13 cellular contexts compared by ENCODE assay signal in the genomic region with DNA sequence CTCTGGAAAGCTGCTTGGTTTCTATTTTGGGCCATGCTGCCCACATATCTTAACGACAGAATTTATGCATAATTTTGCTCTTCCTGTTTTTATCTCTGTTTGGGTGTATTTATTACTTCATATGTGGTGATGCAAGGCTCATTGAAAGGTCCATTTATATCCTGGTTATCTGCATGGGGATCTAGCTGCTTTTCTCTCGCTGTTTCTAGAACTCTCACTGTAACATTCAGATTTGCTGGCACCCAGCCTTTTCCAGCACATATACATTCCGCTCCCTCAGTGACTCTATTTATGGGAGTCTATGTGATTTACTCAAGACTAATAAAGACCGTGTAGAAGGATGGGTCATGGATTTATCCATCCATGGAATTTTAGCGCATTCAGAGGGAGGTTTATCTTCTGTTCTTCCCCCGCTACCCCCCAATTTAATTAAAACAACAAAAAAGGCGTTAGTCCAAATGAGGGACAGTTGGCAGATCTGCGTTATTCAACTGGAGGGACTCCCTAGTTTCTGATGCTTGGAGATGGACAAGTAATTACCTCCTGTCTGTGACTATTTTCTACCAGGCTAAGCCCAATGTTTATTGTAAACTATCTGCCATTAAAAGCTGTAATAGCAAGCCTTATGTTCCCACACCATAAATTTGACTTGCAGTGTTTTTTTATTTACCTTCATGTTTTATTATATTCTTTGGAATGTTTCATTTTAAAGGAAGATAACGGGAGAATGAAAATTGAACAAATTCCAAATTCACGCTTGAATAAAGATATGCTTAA. TPM values are rescaled to one million over a fixed set of nuclear protein-coding genes. Genes with fewer than 3 reads are reported as not detected.
DNase-seq lines count a peak whose midpoint lies in the region; ATAC-seq and TF ChIP-seq lines count a peak whose summit lies in the region.
"Had no signal": no experiment of that assay in that cellular context is flagged by ENCODE, and none has a peak within 500 bp of the region (broad histone marks: within the 10 kb centered on the region; RNA-seq: fewer than 3 reads in every experiment).

No MANE protein-coding gene starts in this region.

- TF ChIP-seq CTCF in HL-60 (IDR thresholded peaks at IDR 0.05; ENCODE audit: insufficient read depth, low read length) = no peak
- TF ChIP-seq CTCF in RWPE2 (IDR thresholded peaks at IDR 0.05; ENCODE audit: poor library complexity, severe bottlenecking) = no peak
- no peak for TF ChIP-seq CTCF in fibroblast of lung (conservative IDR thresholded peaks at IDR 0.05 in 1 of 2, IDR thresholded peaks at IDR 0.05 in 1 of 2; ENCODE audit: low read depth in 1 of 2, low read length in 2 of 2)
- no peak for TF ChIP-seq CTCF in testis (IDR thresholded peaks at IDR 0.05)
- no peak for TF ChIP-seq CTCF in transverse colon (IDR thresholded peaks at IDR 0.05)
- TF ChIP-seq CTCF in omental fat pad (IDR thresholded peaks at IDR 0.05) = no peak

- H3K4me1 ChIP-seq in RWPE2 (ENCODE audit: insufficient read depth, poor library complexity, severe bottlenecking) (peaks cover 46% of the 10 kb centered on the region), fibroblast of lung (ENCODE audit: control insufficient read depth, extremely low read depth, insufficient read depth, low read length) (peaks cover 7% of the 10 kb centered on the region), testis (peaks cover 11% of the 10 kb centered on the region), transverse colon (peaks cover 0 to 5% (median 0%) of the 10 kb centered on the region in 4 donors)

- no peak overlapping the region for H3K9ac ChIP-seq in fibroblast of lung (ENCODE audit: insufficient read depth, low read length)

- no peaks in the 10 kb centered on the region for H3K79me2 ChIP-seq in fibroblast of lung (ENCODE audit: control insufficient read depth, insufficient read depth, low read length)

- ATAC-seq in RWPE2 (ENCODE audit: low read depth) (no peak), esophagus mucosa (no peak), omental fat pad (ENCODE audit: low FRiP score) (no peak)

- peak overlapping the region; percentile 67 for H3K27ac ChIP-seq in HL-60 (replicated peaks)
- H3K27ac ChIP-seq in RWPE2 (ENCODE audit: poor library complexity, severe bottlenecking) = peak overlapping the region; percentile 98
- H3K27ac ChIP-seq in fibroblast of lung (ENCODE audit: insufficient read depth, low read length) = no peak overlapping the region
- H3K27ac ChIP-seq in testis = no peak overlapping the region
- no peak overlapping the region for H3K27ac ChIP-seq in transverse colon
- H3K27ac ChIP-seq: sigmoid colon had no signal

- H3K36me3 ChIP-seq in RWPE2 (ENCODE audit: low read depth) = no peaks in the 10 kb centered on the region
- no peaks in the 10 kb centered on the region for H3K36me3 ChIP-seq in fibroblast of lung (ENCODE audit: control insufficient read depth, insufficient read depth, low read length)
- no peaks in the 10 kb centered on the region for H3K36me3 ChIP-seq in testis (ENCODE audit: low read depth, missing control alignments)
- H3K36me3 ChIP-seq in transverse colon = no peaks in the 10 kb centered on the region
- H3K36me3 ChIP-seq: sigmoid colon had no signal

- DNase-seq in HL-60 (ENCODE audit: low read depth in 1 of 2, low spot score in 1 of 2) = peak; percentile 46 to 47
- DNase-seq in RWPE2 (ENCODE audit: low spot score) = no peak
- DNase-seq in fibroblast of lung (ENCODE audit: low read depth in 2 of 2) = peak; percentile 78 to 81
- peak; percentile 25 for DNase-seq in testis
- DNase-seq in transverse colon = no peak
- DNase-seq in omental fat pad (ENCODE audit: low spot score) = no peak
- DNase-seq: activated CD4-positive, alpha-beta T cell treated with anti-CD3 and anti-CD28 coated beads for 48 hours; activated naive CD4-positive, alpha-beta T cell; DND-41; hippocampal formation; NCI-H2029; sigmoid colon had no signal

- 56 to 60% methylated on average over 10 of the region's 10 CpGs for WGBS in testis, 2 donors
- 38 to 51% methylated on average over 10 of the region's 10 CpGs for WGBS in transverse colon (ENCODE audit: low coverage in 1 of 2), 2 donors

- no peak for TF ChIP-seq EP300 in transverse colon (IDR thresholded peaks at IDR 0.05; ENCODE audit: low read depth)

- intact Hi-C loops in testis (cut with DNase I; ENCODE audit: low total_unique reads) = no loop called here
- intact Hi-C loops in transverse colon (cut with DNase I; ENCODE audit: low total_unique reads) = no loop called here

- H3K4me2 ChIP-seq in fibroblast of lung (ENCODE audit: extremely low read depth, insufficient read depth, low read length) = peak overlapping the region; percentile 66

- H3K4me3 ChIP-seq in HL-60 (replicated peaks; ENCODE audit: insufficient read depth, low read length) = no peak overlapping the region
- no peak overlapping the region for H3K4me3 ChIP-seq in RWPE2 (ENCODE audit: severe bottlenecking)
- peak overlapping the region in 2 of 4 experiments; percentile 5 to 25 for H3K4me3 ChIP-seq in fibroblast of lung (replicated peaks in 1 of 4; ENCODE audit: control extremely low read depth in 1 of 4, insufficient read depth in 1 of 4, low read depth in 3 of 4, low read length in 4 of 4)
- H3K4me3 ChIP-seq in testis = no peak overlapping the region
- H3K4me3 ChIP-seq in transverse colon = no peak overlapping the region
- H3K4me3 ChIP-seq: sigmoid colon had no signal

- H3K27me3 ChIP-seq in HL-60 (ENCODE audit: insufficient read depth, poor library complexity, severe bottlenecking) = no peaks in the 10 kb centered on the region
- no peaks in the 10 kb centered on the region for H3K27me3 ChIP-seq in RWPE2 (ENCODE audit: insufficient read depth, poor library complexity, severe bottlenecking)
- H3K27me3 ChIP-seq in fibroblast of lung (ENCODE audit: control insufficient read depth, insufficient read depth, low read length) = no peaks in the 10 kb centered on the region
- no peaks in the 10 kb centered on the region for H3K27me3 ChIP-seq in testis
- no peaks in the 10 kb centered on the region for H3K27me3 ChIP-seq in transverse colon
- H3K27me3 ChIP-seq: sigmoid colon had no signal

- H3K9me3 ChIP-seq in RWPE2 (ENCODE audit: severe bottlenecking) = no peaks in the 10 kb centered on the region
- no peaks in the 10 kb centered on the region for H3K9me3 ChIP-seq in fibroblast of lung (ENCODE audit: control insufficient read depth, insufficient read depth, low read depth, low read length)
- no peaks in the 10 kb centered on the region for H3K9me3 ChIP-seq in testis
- H3K9me3 ChIP-seq in transverse colon = no peaks in the 10 kb centered on the region
- H3K9me3 ChIP-seq: sigmoid colon had no signal

- H2AFZ ChIP-seq in fibroblast of lung (ENCODE audit: low read length) = peak overlapping the region; percentile 31

- in situ Hi-C loops in transverse colon (cut with MboI; ENCODE audit: low pct_ligation_motif_present in 1 of 4, low pct_unique_long_range_greater_than_20kb in 1 of 4, low sequenced_read_pairs in 3 of 4) = no loop called here

- no peak for TF ChIP-seq POLR2A in testis (IDR thresholded peaks at IDR 0.05)
- TF ChIP-seq POLR2A in transverse colon (IDR thresholded peaks at IDR 0.05) = no peak

- H4K20me1 ChIP-seq in fibroblast of lung (ENCODE audit: control insufficient read depth, extremely low read depth, insufficient read depth, low read length) = no peaks in the 10 kb centered on the region

RNA-seq across cellular contexts. Expression of a gene that starts 19.8 kb away (rescaled TPM):
- total RNA-seq in fibroblast of lung (0.17 TPM in 1 of 2 replicates, not detected in the other), testis (100 to 1,000 TPM in 1 of 2 donors, 10 to 100 TPM in 1; 61.5 to 118 TPM), transverse colon (1 to 10 TPM in 1 of 4 donors, not detected in 3; 2.1 TPM), esophagus mucosa (not detected), omental fat pad (under 1 TPM in 1 of 4 donors, not detected in 3; 0.28 TPM)
- polyA plus RNA-seq in fibroblast of lung (0.14 TPM in 1 of 2 replicates, not detected in the other), testis (ENCODE audit: insufficient read depth, low read depth, low replicate concordance) (266 TPM)
- 0.23 TPM in 1 of 2 replicates, not detected in the other for polyA plus RNA-seq in fibroblast of lung (2012)
- not detected in 2 replicates for polyA minus RNA-seq in fibroblast of lung (ENCODE audit: low replicate concordance)

Comparison
In these comparisons a context has a peak if more than half of its experiments do, and no peak if none do; other contexts are left out.
1. DNase-seq: peak in HL-60 (2 of 2), fibroblast of lung (2 of 2) and testis (single experiment); none in RWPE2 (single experiment), transverse colon (single experiment) and omental fat pad (single experiment).
2. H3K27ac ChIP-seq: peak in HL-60 (single experiment) and RWPE2 (single experiment); none in fibroblast of lung (single experiment), testis (0 of 2) and transverse colon (0 of 4).
3. RNA of a gene that starts 19.8 kb away (total RNA-seq): 61.5 to 118 TPM in testis; 0.17 TPM in fibroblast of lung, 2.1 TPM in transverse colon, not detected in esophagus mucosa (single experiment) and 0.28 TPM in omental fat pad; every median in the first group is over 10 times any median in the second.